8 cellular contexts compared by ENCODE assay signal in genomic region chr22:25081409-25081824, GRCh38.
DNase-seq lines count a peak whose midpoint lies in the region; ATAC-seq and TF ChIP-seq lines count a peak whose summit lies in the region.

No MANE protein-coding gene starts in this region.

- TF ChIP-seq RAD21 in liver (IDR thresholded peaks at IDR 0.05), result peak; percentile 95

- H3K4me3 ChIP-seq in BJ (ENCODE audit: low read depth, low read length), result no peak overlapping the region
- H3K4me3 ChIP-seq in liver (ENCODE audit: low read depth in 1 of 3, low read length in 3 of 3), result no peak overlapping the region

- H3K9ac ChIP-seq in liver (ENCODE audit: low read depth in 1 of 2, low read length in 2 of 2), result no peak overlapping the region

- ATAC-seq in HG03469 (IDR thresholded peaks at IDR 0.05; ENCODE audit: unreplicated experiment), result no peak

- 12% methylated on average over 3 of the region's 3 CpGs for WGBS in liver

- peak overlapping the region; percentile 26; the same call in 1 of the 2 replicates for H3K27ac ChIP-seq in RWPE1
- H3K27ac ChIP-seq in liver (ENCODE audit: low read depth in 1 of 2, low read length in 2 of 2), result no peak overlapping the region

- H3K36me3 Mint-ChIP-seq in brain, result no peaks in the 10 kb centered on the region

- H3K36me3 ChIP-seq in BJ (ENCODE audit: control insufficient read depth, insufficient read depth, low read length) (no peaks in the 10 kb centered on the region), liver (ENCODE audit: control insufficient read depth in 4 of 4, insufficient read depth in 3 of 4, low read depth in 1 of 4, low read length in 3 of 4) (no peaks in the 10 kb centered on the region)

- TF ChIP-seq CTCF in BJ (IDR thresholded peaks at IDR 0.05; ENCODE audit: insufficient read depth, low read depth, low read length) (peak; percentile 49), RWPE1 (conservative IDR thresholded peaks at IDR 0.05; ENCODE audit: low read depth) (peak; percentile 47), brain (conservative IDR thresholded peaks at IDR 0.05) (peak; percentile 67 to 80), liver (IDR thresholded peaks at IDR 0.05; ENCODE audit: low read depth, low read length, missing input control) (peak; percentile 77)

- peaks cover 1 to 22% (median 15%) of the 10 kb centered on the region in 4 donors for H3K4me1 ChIP-seq in liver (ENCODE audit: control insufficient read depth in 4 of 4, insufficient read depth in 4 of 4, low read length in 3 of 4)

- POLR2A ChIA-PET in BJ (lab: Charles Lee) (no interaction called here), RWPE1 (lab: Yijun Ruan, JAX; ENCODE audit: low non-redundant PET) (no interaction called here)

- H3K4me3 Mint-ChIP-seq in brain, result no peak overlapping the region

- H3K27me3 Mint-ChIP-seq in brain, result no peaks in the 10 kb centered on the region

- DNase-seq in BJ (ENCODE audit: low read depth) (no peak), GM19238 (ENCODE audit: insufficient read length, low spot score) (peak; percentile 44), RWPE1 (ENCODE audit: low spot score) (peak; percentile 20), NCI-H446 treated with DMSO at 0.1 percent for 48 hours (lab: John Stamatoyannopoulos, UW) (no peak), hippocampal formation (lab: John Stamatoyannopoulos, UW) (no peak)

- no peaks in the 10 kb centered on the region for H3K9me3 ChIP-seq in liver (ENCODE audit: control insufficient read depth in 4 of 4, low read length in 3 of 4)

- peak overlapping the region in 1 of 5 experiments; percentile 62 for H3K27ac Mint-ChIP-seq in brain

- H3K4me1 Mint-ChIP-seq in brain, result peaks cover 48% of the 10 kb centered on the region

- CTCF ChIA-PET in BJ (lab: Yijun Ruan, JAX), result interaction anchor here (1.0 kb wide), 1 partner anchor 32 kb away, joined by 4 read pairs; no protein-coding TSS in a partner anchor
- CTCF ChIA-PET in RWPE1 (lab: Yijun Ruan, JAX), result interaction anchor here (0.5 to 1.0 kb wide), 3 partner anchors 79 to 121 kb away, joined by 3 to 4 read pairs (median 3); no protein-coding TSS in a partner anchor

- no peaks in the 10 kb centered on the region for H3K9me3 Mint-ChIP-seq in brain

- H3K27me3 ChIP-seq in BJ (ENCODE audit: control insufficient read depth, insufficient read depth, low read length) (no peaks in the 10 kb centered on the region), liver (ENCODE audit: control insufficient read depth in 4 of 4, insufficient read depth in 4 of 4, low read length in 3 of 4) (no peaks in the 10 kb centered on the region)

TF ChIP-seq in liver, 16 proteins besides CTCF, POLR2A, EP300 and RAD21:
- TF ChIP-seq MAX (IDR thresholded peaks at IDR 0.05) (peak; percentile 76), ATF3 (IDR thresholded peaks at IDR 0.05) (no peak), HNF4A (conservative IDR thresholded peaks at IDR 0.05) (peak in 1 of 2 donors; percentile 16)
- TF ChIP-seq, protein P1, sequence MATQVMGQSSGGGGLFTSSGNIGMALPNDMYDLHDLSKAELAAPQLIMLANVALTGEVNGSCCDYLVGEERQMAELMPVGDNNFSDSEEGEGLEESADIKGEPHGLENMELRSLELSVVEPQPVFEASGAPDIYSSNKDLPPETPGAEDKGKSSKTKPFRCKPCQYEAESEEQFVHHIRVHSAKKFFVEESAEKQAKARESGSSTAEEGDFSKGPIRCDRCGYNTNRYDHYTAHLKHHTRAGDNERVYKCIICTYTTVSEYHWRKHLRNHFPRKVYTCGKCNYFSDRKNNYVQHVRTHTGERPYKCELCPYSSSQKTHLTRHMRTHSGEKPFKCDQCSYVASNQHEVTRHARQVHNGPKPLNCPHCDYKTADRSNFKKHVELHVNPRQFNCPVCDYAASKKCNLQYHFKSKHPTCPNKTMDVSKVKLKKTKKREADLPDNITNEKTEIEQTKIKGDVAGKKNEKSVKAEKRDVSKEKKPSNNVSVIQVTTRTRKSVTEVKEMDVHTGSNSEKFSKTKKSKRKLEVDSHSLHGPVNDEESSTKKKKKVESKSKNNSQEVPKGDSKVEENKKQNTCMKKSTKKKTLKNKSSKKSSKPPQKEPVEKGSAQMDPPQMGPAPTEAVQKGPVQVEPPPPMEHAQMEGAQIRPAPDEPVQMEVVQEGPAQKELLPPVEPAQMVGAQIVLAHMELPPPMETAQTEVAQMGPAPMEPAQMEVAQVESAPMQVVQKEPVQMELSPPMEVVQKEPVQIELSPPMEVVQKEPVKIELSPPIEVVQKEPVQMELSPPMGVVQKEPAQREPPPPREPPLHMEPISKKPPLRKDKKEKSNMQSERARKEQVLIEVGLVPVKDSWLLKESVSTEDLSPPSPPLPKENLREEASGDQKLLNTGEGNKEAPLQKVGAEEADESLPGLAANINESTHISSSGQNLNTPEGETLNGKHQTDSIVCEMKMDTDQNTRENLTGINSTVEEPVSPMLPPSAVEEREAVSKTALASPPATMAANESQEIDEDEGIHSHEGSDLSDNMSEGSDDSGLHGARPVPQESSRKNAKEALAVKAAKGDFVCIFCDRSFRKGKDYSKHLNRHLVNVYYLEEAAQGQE (IDR thresholded peaks at IDR 0.05), result no peak

Comparison
In these comparisons a context has a peak if more than half of its experiments do, and no peak if none do; other contexts are left out.
1. DNase-seq: peak in GM19238 (single experiment) and RWPE1 (single experiment); none in BJ (single experiment), NCI-H446 treated with DMSO at 0.1 percent for 48 hours (single experiment) and hippocampal formation (0 of 2).
2. Peak in every context shown above with its lines, with median percentiles within 50 percentile points of each other: CTCF ChIP-seq.